ENCODE assay signal across 8 cellular contexts in genomic region chr11:11787305-11788066, GRCh38. TPM values are rescaled to one million over a fixed set of nuclear protein-coding genes. Genes with fewer than 3 reads are reported as not detected.
DNase-seq lines count a peak whose midpoint lies in the region; ATAC-seq and TF ChIP-seq lines count a peak whose summit lies in the region.

No MANE protein-coding gene starts in this region.

- H3K79me2 ChIP-seq in smooth muscle cell (ENCODE audit: low read depth) = no peaks in the 10 kb centered on the region

- no peak overlapping the region for H2AFZ ChIP-seq in smooth muscle cell (ENCODE audit: low read depth)

- no peaks in the 10 kb centered on the region for H3K27me3 ChIP-seq in ascending aorta
- peaks cover 5% of the 10 kb centered on the region for H3K27me3 ChIP-seq in smooth muscle cell (ENCODE audit: low read depth)

- TF ChIP-seq CTCF in ascending aorta (IDR thresholded peaks at IDR 0.05) (peak; percentile 85 to 86 (median 86)), smooth muscle cell (IDR thresholded peaks at IDR 0.05; ENCODE audit: borderline replicate concordance, insufficient read depth, poor library complexity, severe bottlenecking) (peak; percentile 90)

- ATAC-seq in GM21447 (IDR thresholded peaks at IDR 0.05; ENCODE audit: unreplicated experiment) (peak; percentile 65), GM21825 (IDR thresholded peaks at IDR 0.05; ENCODE audit: unreplicated experiment) (no peak)

- no peaks in the 10 kb centered on the region for H3K9me3 ChIP-seq in ascending aorta
- H3K9me3 ChIP-seq in smooth muscle cell (replicated peaks; ENCODE audit: low read depth) = no peaks in the 10 kb centered on the region

- H3K4me3 ChIP-seq in ascending aorta = no peak overlapping the region
- H3K4me3 ChIP-seq in smooth muscle cell = no peak overlapping the region

- 66% methylated on average over 7 of the region's 7 CpGs for WGBS in smooth muscle cell (ENCODE audit: low lambda C conversion rate)

- H3F3A ChIP-seq in smooth muscle cell (ENCODE audit: low read depth) = no peaks in the 10 kb centered on the region

- intact Hi-C loops in ascending aorta (cut with DNase I) = loop anchor here (1.0 to 10.0 kb wide), 4 partner anchors 653 to 995 kb away; no protein-coding TSS in a partner anchor

- H3K36me3 ChIP-seq in ascending aorta (no peaks in the 10 kb centered on the region), smooth muscle cell (ENCODE audit: low read depth) (no peaks in the 10 kb centered on the region)

- H4K20me1 ChIP-seq in smooth muscle cell (ENCODE audit: low read depth) = no peaks in the 10 kb centered on the region

- peak; percentile 44 for DNase-seq in COR-L47 (lab: John Stamatoyannopoulos, UW)
- DNase-seq in NCI-H146 (lab: John Stamatoyannopoulos, UW) = peak; percentile 65
- DNase-seq in T-helper 9 cell = peak; percentile 71
- peak in 1 of 2 donors; percentile 81 for DNase-seq in ascending aorta (ENCODE audit: low spot score in 2 of 2)
- peak; percentile 61 to 78 for DNase-seq in hippocampal formation (lab: John Stamatoyannopoulos, UW)
- DNase-seq in smooth muscle cell (lab: John Stamatoyannopoulos, UW; ENCODE audit: unreplicated experiment) = peak; percentile 16

- H3K4me1 ChIP-seq in ascending aorta (no peaks in the 10 kb centered on the region), smooth muscle cell (ENCODE audit: low read depth) (no peaks in the 10 kb centered on the region)

- H3K4me2 ChIP-seq in smooth muscle cell = no peak overlapping the region

- no peak overlapping the region for H3K9ac ChIP-seq in smooth muscle cell (ENCODE audit: low read depth)

- H3K27ac ChIP-seq in ascending aorta (no peak overlapping the region), smooth muscle cell (ENCODE audit: low read depth) (no peak overlapping the region)

RNA-seq across cellular contexts. Expression of gene USP47, which starts 54.3 kb away (rescaled TPM):
- 18.2 TPM for total RNA-seq in ascending aorta
- total RNA-seq in smooth muscle cell = 75.3 and 93.5 TPM in 2 replicates
- polyA plus RNA-seq in smooth muscle cell = 38.0 and 49.7 TPM in 2 replicates
